Comparison of ENCODE assay signal across 13 cellular contexts in genomic region chr13:35252536-35253205, GRCh38.
A peak's percentile ranks its signal among the peaks of the same experiment; 100 is the strongest.
DNase-seq lines count a peak whose midpoint lies in the region; ATAC-seq and TF ChIP-seq lines count a peak whose summit lies in the region.
"Had no signal": no experiment of that assay in that cellular context is flagged by ENCODE, and none has a peak within 500 bp of the region (broad histone marks: within the 10 kb centered on the region; RNA-seq: fewer than 3 reads in every experiment).

No MANE protein-coding gene starts in this region.

- H3K4me3 ChIP-seq in CD4-positive, alpha-beta memory T cell (ENCODE audit: low read length in 2 of 2): no peak overlapping the region
- no peak overlapping the region for H3K4me3 ChIP-seq in smooth muscle cell
- H3K4me3 ChIP-seq: gastrocnemius medialis, tibial artery had no signal

- no peaks in the 10 kb centered on the region for H3K36me3 Mint-ChIP-seq in activated CD8-positive, alpha-beta T cell treated with anti-CD3 and anti-CD28 coated beads, Interleukin-2, amount 10 ng/mL, durations not matched to agents 7 days and 5 days (ENCODE audit: low read depth)
- peaks cover 2 to 4% of the 10 kb centered on the region in 2 donors for H3K36me3 Mint-ChIP-seq in CD4-positive, alpha-beta memory T cell
- H3K36me3 Mint-ChIP-seq: activated naive CD4-positive, alpha-beta T cell treated with anti-CD3 and anti-CD28 coated beads, Interleukin-2, amount 10 ng/mL, durations not matched to agents 7 days and 5 days had no signal

- DNase-seq in activated CD8-positive, alpha-beta T cell treated with anti-CD3 and anti-CD28 coated beads, Interleukin-2, amount 10 ng/mL, durations not matched to agents 7 days and 5 days: peak; percentile 21
- no peak for DNase-seq in activated CD4-positive, alpha-beta T cell treated with anti-CD3 and anti-CD28 coated beads for 1 hour
- DNase-seq in CD4-positive, alpha-beta memory T cell: no peak
- DNase-seq in smooth muscle cell (lab: John Stamatoyannopoulos, UW; ENCODE audit: unreplicated experiment): no peak
- DNase-seq: activated naive CD4-positive, alpha-beta T cell treated with anti-CD3 and anti-CD28 coated beads, Interleukin-2, amount 10 ng/mL, durations not matched to agents 7 days and 5 days; gastrocnemius medialis; NCI-H2029; tibial artery had no signal

- no peak overlapping the region for H3K9ac ChIP-seq in smooth muscle cell (ENCODE audit: low read depth)

- H3K27me3 Mint-ChIP-seq in activated CD8-positive, alpha-beta T cell treated with anti-CD3 and anti-CD28 coated beads, Interleukin-2, amount 10 ng/mL, durations not matched to agents 7 days and 5 days (ENCODE audit: low read depth): no peaks in the 10 kb centered on the region
- no peaks in the 10 kb centered on the region for H3K27me3 Mint-ChIP-seq in CD4-positive, alpha-beta memory T cell
- H3K27me3 Mint-ChIP-seq: activated naive CD4-positive, alpha-beta T cell treated with anti-CD3 and anti-CD28 coated beads, Interleukin-2, amount 10 ng/mL, durations not matched to agents 7 days and 5 days had no signal

- H3K4me1 Mint-ChIP-seq in activated CD8-positive, alpha-beta T cell treated with anti-CD3 and anti-CD28 coated beads, Interleukin-2, amount 10 ng/mL, durations not matched to agents 7 days and 5 days (ENCODE audit: low read depth): peaks cover 8% of the 10 kb centered on the region
- H3K4me1 Mint-ChIP-seq in CD4-positive, alpha-beta memory T cell: no peaks in the 10 kb centered on the region

- intact Hi-C loops in CD4-positive, alpha-beta memory T cell (cut with micrococcal nuclease): no loop called here

- no peak overlapping the region for H3K4me2 ChIP-seq in smooth muscle cell

- no peaks in the 10 kb centered on the region for H3K27me3 ChIP-seq in CD4-positive, alpha-beta memory T cell (ENCODE audit: insufficient read depth, low read length)
- no peaks in the 10 kb centered on the region for H3K27me3 ChIP-seq in smooth muscle cell (ENCODE audit: low read depth)
- H3K27me3 ChIP-seq: gastrocnemius medialis, tibial artery had no signal

- H3K27ac Mint-ChIP-seq in activated CD8-positive, alpha-beta T cell treated with anti-CD3 and anti-CD28 coated beads, Interleukin-2, amount 10 ng/mL, durations not matched to agents 7 days and 5 days: no peak overlapping the region
- H3K27ac Mint-ChIP-seq in CD4-positive, alpha-beta memory T cell: no peak overlapping the region
- H3K27ac Mint-ChIP-seq: activated naive CD4-positive, alpha-beta T cell treated with anti-CD3 and anti-CD28 coated beads, Interleukin-2, amount 10 ng/mL, durations not matched to agents 7 days and 5 days had no signal

- H4K20me1 ChIP-seq in smooth muscle cell (ENCODE audit: low read depth): no peaks in the 10 kb centered on the region

- CTCF ChIA-PET in activated CD8-positive, alpha-beta T cell treated with anti-CD3 and anti-CD28 coated beads, Interleukin-2, amount 10 ng/mL, durations not matched to agents 7 days and 5 days (lab: Charles Lee): no interaction called here
- CTCF ChIA-PET in CD4-positive, alpha-beta memory T cell (lab: Charles Lee; ENCODE audit: partially characterized antibody): no interaction called here

- H3K9me3 ChIP-seq in CD4-positive, alpha-beta memory T cell (ENCODE audit: control insufficient read depth in 1 of 2, low read length in 2 of 2): no peaks in the 10 kb centered on the region
- no peaks in the 10 kb centered on the region for H3K9me3 ChIP-seq in smooth muscle cell (replicated peaks; ENCODE audit: low read depth)
- H3K9me3 ChIP-seq: gastrocnemius medialis, tibial artery had no signal

- H3K4me3 Mint-ChIP-seq in activated CD8-positive, alpha-beta T cell treated with anti-CD3 and anti-CD28 coated beads, Interleukin-2, amount 10 ng/mL, durations not matched to agents 7 days and 5 days: no peak overlapping the region
- H3K4me3 Mint-ChIP-seq in CD4-positive, alpha-beta memory T cell: no peak overlapping the region
- H3K4me3 Mint-ChIP-seq: activated naive CD4-positive, alpha-beta T cell treated with anti-CD3 and anti-CD28 coated beads, Interleukin-2, amount 10 ng/mL, durations not matched to agents 7 days and 5 days had no signal

- no peaks in the 10 kb centered on the region for H3K4me1 ChIP-seq in CD4-positive, alpha-beta memory T cell (ENCODE audit: insufficient read depth, low read length)
- no peaks in the 10 kb centered on the region for H3K4me1 ChIP-seq in smooth muscle cell (ENCODE audit: low read depth)
- H3K4me1 ChIP-seq: gastrocnemius medialis, tibial artery had no signal

- no peak overlapping the region for H2AFZ ChIP-seq in smooth muscle cell (ENCODE audit: low read depth)

- H3K27ac ChIP-seq in CD4-positive, alpha-beta memory T cell (ENCODE audit: low read depth, low read length): no peak overlapping the region
- no peak overlapping the region for H3K27ac ChIP-seq in smooth muscle cell (ENCODE audit: low read depth)
- H3K27ac ChIP-seq: gastrocnemius medialis, tibial artery had no signal

- WGBS in smooth muscle cell (ENCODE audit: low lambda C conversion rate): 83% methylated on average over 4 of the region's 4 CpGs

- POLR2A ChIA-PET in activated CD8-positive, alpha-beta T cell treated with anti-CD3 and anti-CD28 coated beads, Interleukin-2, amount 10 ng/mL, durations not matched to agents 7 days and 5 days (lab: Charles Lee): interaction anchor here (0.6 kb wide), 1 partner anchor 230 kb away, joined by 5 read pairs; no protein-coding TSS in a partner anchor
- POLR2A ChIA-PET in CD4-positive, alpha-beta memory T cell (lab: Charles Lee; ENCODE audit: partially characterized antibody): no interaction called here

- peaks cover 6% of the 10 kb centered on the region for H3K9me3 Mint-ChIP-seq in activated CD8-positive, alpha-beta T cell treated with anti-CD3 and anti-CD28 coated beads, Interleukin-2, amount 10 ng/mL, durations not matched to agents 7 days and 5 days (ENCODE audit: insufficient read depth)
- peaks cover 0 to 9% (median under 1%) of the 10 kb centered on the region in 8 donors for H3K9me3 Mint-ChIP-seq in CD4-positive, alpha-beta memory T cell
- H3K9me3 Mint-ChIP-seq: activated naive CD4-positive, alpha-beta T cell treated with anti-CD3 and anti-CD28 coated beads, Interleukin-2, amount 10 ng/mL, durations not matched to agents 7 days and 5 days had no signal

- peak; percentile 100 for ATAC-seq in GM18867 (IDR thresholded peaks at IDR 0.05; ENCODE audit: unreplicated experiment)
- ATAC-seq in GM21515 (IDR thresholded peaks at IDR 0.05; ENCODE audit: unreplicated experiment): peak; percentile 72
- ATAC-seq in HG03095 (IDR thresholded peaks at IDR 0.05; ENCODE audit: unreplicated experiment): peak; percentile 55
- peak; percentile 8 for ATAC-seq in activated CD8-positive, alpha-beta T cell treated with anti-CD3 and anti-CD28 coated beads, Interleukin-2, amount 10 ng/mL, durations not matched to agents 7 days and 5 days
- no peak for ATAC-seq in activated CD4-positive, CD25-positive, alpha-beta regulatory T cell treated with anti-CD3 and anti-CD28 coated beads, Interleukin-2, amount 50 U/mL, for 24 hours
- ATAC-seq: gastrocnemius medialis, left lobe of liver had no signal

- no peaks in the 10 kb centered on the region for H3K79me2 ChIP-seq in smooth muscle cell (ENCODE audit: low read depth)

- H3F3A ChIP-seq in smooth muscle cell (ENCODE audit: low read depth): no peaks in the 10 kb centered on the region

- no peak for TF ChIP-seq CTCF in smooth muscle cell (IDR thresholded peaks at IDR 0.05; ENCODE audit: borderline replicate concordance, insufficient read depth, poor library complexity, severe bottlenecking)

- H3K36me3 ChIP-seq in CD4-positive, alpha-beta memory T cell (ENCODE audit: insufficient read depth, low read length): no peaks in the 10 kb centered on the region
- H3K36me3 ChIP-seq in smooth muscle cell (ENCODE audit: low read depth): no peaks in the 10 kb centered on the region

Comparison
In these comparisons a context has a peak if more than half of its experiments do, and no peak if none do; other contexts are left out.
1. ATAC-seq: peak in GM18867 (single experiment), GM21515 (single experiment), HG03095 (single experiment) and activated CD8-positive, alpha-beta T cell treated with anti-CD3 and anti-CD28 coated beads, Interleukin-2, amount 10 ng/mL, durations not matched to agents 7 days and 5 days (single experiment); none in activated CD4-positive, CD25-positive, alpha-beta regulatory T cell treated with anti-CD3 and anti-CD28 coated beads, Interleukin-2, amount 50 U/mL, for 24 hours (0 of 2).